In genomic region chr14:64107438-64107837, GRCh38 we compare ENCODE assay signal across 23 cellular contexts.
"Had no signal": no experiment of that assay in that cellular context is flagged by ENCODE, and none has a peak within 500 bp of the region (broad histone marks: within the 10 kb centered on the region; RNA-seq: fewer than 3 reads in every experiment).

No MANE protein-coding gene starts in this region.

- H3K9ac ChIP-seq: parathyroid adenoma had no signal

- H3K27me3 ChIP-seq: esophagus squamous epithelium, right lobe of liver, testis, tibial nerve, upper lobe of left lung, vagina had no signal

- H3K4me3 ChIP-seq: coronary artery, esophagus squamous epithelium, lower lobe of right lung, right lobe of liver, testis, tibial nerve, upper lobe of left lung, vagina had no signal

- H2AFZ ChIP-seq: parathyroid adenoma had no signal

- H3K27me3 Mint-ChIP-seq: naive thymus-derived CD8-positive, alpha-beta T cell; progenitor cell of endocrine pancreas; stimulated activated naive CD8-positive, alpha-beta T cell treated with anti-CD3 and anti-CD28 coated beads, Interleukin-15, amount 100 ng/mL, for 72 hours had no signal

- FAIRE-seq: endothelial cell of umbilical vein, keratinocyte, small intestine had no signal

- H3K4me3 Mint-ChIP-seq: naive thymus-derived CD8-positive, alpha-beta T cell; stimulated activated naive CD8-positive, alpha-beta T cell treated with anti-CD3 and anti-CD28 coated beads, Interleukin-15, amount 100 ng/mL, for 72 hours had no signal

- H3K9me3 ChIP-seq: esophagus squamous epithelium, lower lobe of right lung, right lobe of liver, testis, tibial nerve, upper lobe of left lung, vagina had no signal

- H3K4me1 Mint-ChIP-seq: naive thymus-derived CD8-positive, alpha-beta T cell; stimulated activated naive CD8-positive, alpha-beta T cell treated with anti-CD3 and anti-CD28 coated beads, Interleukin-15, amount 100 ng/mL, for 72 hours had no signal

- H3K9me3 Mint-ChIP-seq: naive thymus-derived CD8-positive, alpha-beta T cell; stimulated activated naive CD8-positive, alpha-beta T cell treated with anti-CD3 and anti-CD28 coated beads, Interleukin-15, amount 100 ng/mL, for 72 hours had no signal

- H3K79me2 ChIP-seq: parathyroid adenoma had no signal

- H3K27ac Mint-ChIP-seq: naive thymus-derived CD8-positive, alpha-beta T cell; progenitor cell of endocrine pancreas; stimulated activated naive CD8-positive, alpha-beta T cell treated with anti-CD3 and anti-CD28 coated beads, Interleukin-15, amount 100 ng/mL, for 72 hours had no signal

- H3K4me1 ChIP-seq: lower lobe of right lung, parathyroid adenoma, tibial nerve, vagina had no signal

- H3K27ac ChIP-seq: coronary artery, lower lobe of right lung, parathyroid adenoma, right lobe of liver, testis, tibial nerve, upper lobe of left lung, vagina had no signal

- DNase-seq: dermis blood vessel endothelial cell; effector memory CD4-positive, alpha-beta T cell; esophagus squamous epithelium; foreskin melanocyte; left ventricle myocardium superior; lower lobe of right lung; naive thymus-derived CD8-positive, alpha-beta T cell; occipital lobe; right lobe of liver; small intestine; stimulated activated CD4-positive, alpha-beta T cell treated with anti-CD3 and anti-CD28 coated beads, Interleukin-15, amount 100 ng/mL, for 24 hours; stimulated activated CD4-positive, alpha-beta T cell treated with anti-CD3 and anti-CD28 coated beads, Interleukin-2, amount 100 ng/mL, for 48 hours; stimulated activated naive CD4-positive, alpha-beta T cell; stimulated activated naive CD8-positive, alpha-beta T cell treated with anti-CD3 and anti-CD28 coated beads, Interleukin-15, amount 100 ng/mL, for 72 hours; testis had no signal

- ATAC-seq: left ventricle myocardium superior; lower lobe of right lung; naive thymus-derived CD8-positive, alpha-beta T cell; right lobe of liver; stimulated activated naive CD8-positive, alpha-beta T cell treated with anti-CD3 and anti-CD28 coated beads, Interleukin-15, amount 100 ng/mL, for 72 hours had no signal
